Comparison of ENCODE assay signal across 9 cellular contexts in the genomic region with DNA sequence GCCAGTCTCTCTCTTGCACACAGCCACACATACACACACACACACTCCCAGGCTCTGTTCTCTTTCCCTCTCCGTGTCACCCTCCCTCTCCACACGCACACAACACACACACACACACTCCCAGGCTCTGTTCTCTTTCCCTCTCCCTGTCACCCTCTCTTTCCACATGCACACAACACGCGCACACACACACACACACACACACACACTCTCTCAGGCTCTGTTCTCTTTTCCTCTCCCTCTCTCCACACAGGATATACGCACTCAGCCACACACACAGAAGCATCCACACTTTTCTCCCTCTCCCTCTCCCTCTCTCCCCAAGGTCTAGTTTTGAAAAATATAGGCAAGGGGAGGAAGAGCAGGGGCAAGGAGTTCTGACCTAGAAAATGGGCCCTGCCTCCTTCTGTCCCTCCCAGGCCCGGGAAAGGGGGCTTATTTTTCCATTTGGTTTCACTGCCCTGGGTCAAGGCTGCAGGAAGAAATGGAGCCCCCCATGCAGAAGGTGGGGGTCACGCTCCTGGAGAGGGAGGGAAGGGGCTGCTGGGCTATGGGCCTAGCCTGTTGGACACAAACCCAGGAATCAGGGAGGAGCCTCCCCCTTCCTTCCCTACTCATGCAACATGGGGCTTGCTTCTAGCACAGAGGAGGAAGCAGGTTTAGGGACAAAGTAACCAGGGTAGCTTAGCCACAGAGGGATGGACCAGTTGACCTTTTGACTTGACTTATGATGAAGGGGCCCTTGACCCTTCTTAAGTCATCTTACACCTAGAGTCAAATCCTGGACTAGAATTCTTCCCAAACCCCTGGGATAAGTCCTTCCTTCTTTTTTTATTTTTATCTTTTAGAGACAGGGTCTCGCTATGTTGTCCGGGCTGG.
A peak's percentile ranks its signal among the peaks of the same experiment; 100 is the strongest.
DNase-seq lines count a peak whose midpoint lies in the region; ATAC-seq and TF ChIP-seq lines count a peak whose summit lies in the region.
"Had no signal": no experiment of that assay in that cellular context is flagged by ENCODE, and none has a peak within 500 bp of the region (broad histone marks: within the 10 kb centered on the region; RNA-seq: fewer than 3 reads in every experiment).

No MANE protein-coding gene starts in this region.

- H4K8ac ChIP-seq in mesendoderm (ENCODE audit: low read depth, low read length) = no peak overlapping the region

- peak overlapping the region; percentile 66 for H2AK5ac ChIP-seq in mesendoderm (ENCODE audit: low read length)

- intact Hi-C loops in Right ventricle myocardium superior (cut with DNase I) = no loop called here
- intact Hi-C loops in Right ventricle myocardium inferior (cut with DNase I) = no loop called here
- intact Hi-C loops in aorta (cut with DNase I) = no loop called here
- intact Hi-C loops in breast epithelium (cut with DNase I; ENCODE audit: low total_unique reads) = no loop called here
- intact Hi-C loops in A673 (cut with micrococcal nuclease; ENCODE audit: unreplicated experiment) = no loop called here

- POLR2A ChIA-PET in A673 (lab: Charles Lee; ENCODE audit: low non-redundant PET) = no interaction called here

- no peaks in the 10 kb centered on the region for H3K79me1 ChIP-seq in mesendoderm (ENCODE audit: low read length)

- H2BK120ac ChIP-seq in mesendoderm (ENCODE audit: low read depth, low read length) = no peak overlapping the region

- H3K36me3 ChIP-seq in mesendoderm (ENCODE audit: control insufficient read depth, insufficient read depth, low read length) (no peaks in the 10 kb centered on the region), aorta (ENCODE audit: control insufficient read depth in 1 of 2, insufficient read depth in 2 of 2, low read length in 1 of 2) (no peaks in the 10 kb centered on the region), breast epithelium (no peaks in the 10 kb centered on the region), A673 (ENCODE audit: insufficient read depth, low read length, poor library complexity, severe bottlenecking) (no peaks in the 10 kb centered on the region)

- peaks cover 9 to 12% of the 10 kb centered on the region in 2 donors for H3K27me3 Mint-ChIP-seq in stimulated activated naive B cell treated with anti-CD40 and anti-IgM and Interleukin-4, amounts not matched to agents 10 μg/mL and 1 μg/mL and 100 μg/mL, for 72 hours

- no peaks in the 10 kb centered on the region for H3K9me3 Mint-ChIP-seq in stimulated activated naive B cell treated with anti-CD40 and anti-IgM and Interleukin-4, amounts not matched to agents 10 μg/mL and 1 μg/mL and 100 μg/mL, for 72 hours
- H3K9me3 Mint-ChIP-seq: stimulated activated naive CD8-positive, alpha-beta T cell treated with anti-CD3 and anti-CD28 coated beads, Interleukin-15, Interleukin-2, amounts not matched to agents 100 ng/mL and 50 ng/mL, for 24 hours had no signal

- H4K5ac ChIP-seq in mesendoderm (ENCODE audit: low read length) = no peak overlapping the region

- TF ChIP-seq CTCF in breast epithelium (IDR thresholded peaks at IDR 0.05) = no peak
- TF ChIP-seq CTCF in A673 (conservative IDR thresholded peaks at IDR 0.05; ENCODE audit: low read depth, low read length) = no peak

- peak overlapping the region; percentile 82 for H3K56ac ChIP-seq in mesendoderm (ENCODE audit: low read length)

- DNase-seq in Right ventricle myocardium superior (no peak), Right ventricle myocardium inferior (ENCODE audit: missing footprints) (no peak), UCSD-AML1 (lab: John Stamatoyannopoulos, UW; ENCODE audit: unreplicated experiment) (peak; percentile 62), mesendoderm (no peak), aorta (no peak), breast epithelium (ENCODE audit: low spot score in 2 of 2) (no peak), A673 (ENCODE audit: low spot score) (no peak)
- no peak for DNase-seq in stimulated activated naive B cell treated with anti-CD40 and anti-IgM and Interleukin-4, amounts not matched to agents 10 μg/mL and 1 μg/mL and 100 μg/mL, for 72 hours

- H3K27ac ChIP-seq in mesendoderm (ENCODE audit: low read depth, low read length) (no peak overlapping the region), aorta (ENCODE audit: low read depth in 1 of 2, low read length in 2 of 2) (no peak overlapping the region), breast epithelium (no peak overlapping the region), A673 (ENCODE audit: low read depth, low read length, poor library complexity, severe bottlenecking) (no peak overlapping the region)

- no peak overlapping the region for H3K27ac Mint-ChIP-seq in stimulated activated naive B cell treated with anti-CD40 and anti-IgM and Interleukin-4, amounts not matched to agents 10 μg/mL and 1 μg/mL and 100 μg/mL, for 72 hours
- H3K27ac Mint-ChIP-seq: stimulated activated naive CD8-positive, alpha-beta T cell treated with anti-CD3 and anti-CD28 coated beads, Interleukin-15, Interleukin-2, amounts not matched to agents 100 ng/mL and 50 ng/mL, for 24 hours had no signal

- BruUV-seq in A673 (replicated peaks; lab: Mats Ljungman, UMichigan) = no TSS peak

- no CpG with 5 or more reads among the region's 9 CpGs for WGBS in mesendoderm (ENCODE audit: extremely low coverage, insufficient coverage, low lambda C conversion rate)
- WGBS in aorta, 2 donors = 53 to 58% methylated on average over 9 of the region's 9 CpGs

- peak overlapping the region in 1 of 2 donors; percentile 11 for H3K4me3 Mint-ChIP-seq in stimulated activated naive B cell treated with anti-CD40 and anti-IgM and Interleukin-4, amounts not matched to agents 10 μg/mL and 1 μg/mL and 100 μg/mL, for 72 hours

- H3K4ac ChIP-seq in mesendoderm (ENCODE audit: low read depth, low read length) = no peak overlapping the region

- H2BK5ac ChIP-seq in mesendoderm (ENCODE audit: low read length) = peak overlapping the region; percentile 67

- CTCF ChIA-PET in A673 (lab: Charles Lee) = no interaction called here

- no peak overlapping the region for H2BK15ac ChIP-seq in mesendoderm (replicated peaks; ENCODE audit: low read depth)

- no peak overlapping the region for H3K4me3 ChIP-seq in mesendoderm (ENCODE audit: low read length)
- no peak overlapping the region for H3K4me3 ChIP-seq in aorta (ENCODE audit: low read length in 2 of 2)
- H3K4me3 ChIP-seq in breast epithelium = no peak overlapping the region
- no peak overlapping the region for H3K4me3 ChIP-seq in A673 (ENCODE audit: low read depth, low read length, poor library complexity, severe bottlenecking)

- H3K23ac ChIP-seq in mesendoderm (ENCODE audit: low read length) = no peak overlapping the region

- ATAC-seq in Right ventricle myocardium superior (ENCODE audit: poor library complexity) (peak; percentile 8), Right ventricle myocardium inferior (no peak), aorta (ENCODE audit: low FRiP score) (peak; percentile 16)
- no peak for ATAC-seq in stimulated activated naive B cell treated with anti-CD40 and anti-IgM and Interleukin-4, amounts not matched to agents 10 μg/mL and 1 μg/mL and 100 μg/mL, for 72 hours (replicated peaks)

- peaks cover 27 to 56% of the 10 kb centered on the region in 2 donors for H3K4me1 Mint-ChIP-seq in stimulated activated naive B cell treated with anti-CD40 and anti-IgM and Interleukin-4, amounts not matched to agents 10 μg/mL and 1 μg/mL and 100 μg/mL, for 72 hours

- H3K36me3 Mint-ChIP-seq in stimulated activated naive B cell treated with anti-CD40 and anti-IgM and Interleukin-4, amounts not matched to agents 10 μg/mL and 1 μg/mL and 100 μg/mL, for 72 hours = no peaks in the 10 kb centered on the region

- H3K27me3 ChIP-seq in mesendoderm (ENCODE audit: insufficient read depth, low read length, poor library complexity) (no peaks in the 10 kb centered on the region), aorta (ENCODE audit: control insufficient read depth in 1 of 2, insufficient read depth in 2 of 2, low read length in 1 of 2) (no peaks in the 10 kb centered on the region), breast epithelium (no peaks in the 10 kb centered on the region), A673 (replicated peaks; ENCODE audit: insufficient read depth, low read depth, low read length, poor library complexity) (no peaks in the 10 kb centered on the region)

- H3K4me1 ChIP-seq in mesendoderm (ENCODE audit: control insufficient read depth, low read depth, low read length) = peaks cover 33% of the 10 kb centered on the region
- H3K4me1 ChIP-seq in aorta (ENCODE audit: control insufficient read depth in 1 of 2, insufficient read depth in 2 of 2, low read length in 2 of 2) = no peaks in the 10 kb centered on the region
- H3K4me1 ChIP-seq in breast epithelium = peaks cover 3 to 5% of the 10 kb centered on the region in 2 donors
- peaks cover 6% of the 10 kb centered on the region for H3K4me1 ChIP-seq in A673 (ENCODE audit: insufficient read depth, low read length, poor library complexity, severe bottlenecking)

- TF ChIP-seq POLR2A in breast epithelium (IDR thresholded peaks at IDR 0.05) = no peak

- H3K9me3 ChIP-seq in aorta (ENCODE audit: control insufficient read depth, low read length) (no peaks in the 10 kb centered on the region), breast epithelium (no peaks in the 10 kb centered on the region), A673 (ENCODE audit: low read depth, low read length, poor library complexity, severe bottlenecking) (no peaks in the 10 kb centered on the region)

- H3K9ac ChIP-seq in mesendoderm (ENCODE audit: low read length) = peak overlapping the region; percentile 8

- no peak overlapping the region for H3K4me2 ChIP-seq in mesendoderm (ENCODE audit: low read length)

- peak overlapping the region; percentile 24 for H3K18ac ChIP-seq in mesendoderm (ENCODE audit: low read length)

- no peaks in the 10 kb centered on the region for H3K79me2 ChIP-seq in mesendoderm (ENCODE audit: control insufficient read depth, insufficient read depth, low read length)

Comparison
In these comparisons a context has a peak if more than half of its experiments do, and no peak if none do; other contexts are left out.
1. ATAC-seq: peak in Right ventricle myocardium superior (single experiment) and aorta (single experiment); none in Right ventricle myocardium inferior (single experiment) and stimulated activated naive B cell treated with anti-CD40 and anti-IgM and Interleukin-4, amounts not matched to agents 10 μg/mL and 1 μg/mL and 100 μg/mL, for 72 hours (0 of 2).